8 cellular contexts compared by ENCODE assay signal in genomic region chr3:66501483-66502266, GRCh38. TPM values are rescaled to one million over a fixed set of nuclear protein-coding genes. Genes with fewer than 3 reads are reported as not detected.
DNase-seq lines count a peak whose midpoint lies in the region; ATAC-seq and TF ChIP-seq lines count a peak whose summit lies in the region.

No MANE protein-coding gene starts in this region.

- peak overlapping the region; percentile 26 to 89 (median 82) for H3K27ac Mint-ChIP-seq in CD4-positive, alpha-beta memory T cell
- H3K27ac Mint-ChIP-seq in endothelial cell (ENCODE audit: unreplicated experiment), result peak overlapping the region; percentile 70

- TF ChIP-seq CTCF in OCI-LY1 (IDR thresholded peaks at IDR 0.05; ENCODE audit: low read length), result no peak
- TF ChIP-seq CTCF in endothelial cell (IDR thresholded peaks at IDR 0.05; ENCODE audit: unreplicated experiment), result no peak

- DNase-seq in CD4-positive, alpha-beta memory T cell, result no peak
- DNase-seq in endothelial cell (ENCODE audit: low spot score), result no peak
- DNase-seq in neuronal stem cell (ENCODE audit: low spot score), result no peak
- DNase-seq in ACHN, result no peak
- DNase-seq in globus pallidus (ENCODE audit: low spot score), result no peak
- no peak for DNase-seq in anterior cingulate cortex (lab: John Stamatoyannopoulos, UW)

- H3K36me3 ChIP-seq in CD4-positive, alpha-beta memory T cell (ENCODE audit: insufficient read depth, low read length), result no peaks in the 10 kb centered on the region
- H3K36me3 ChIP-seq in OCI-LY1 (ENCODE audit: insufficient read depth, low read length), result no peaks in the 10 kb centered on the region
- no peaks in the 10 kb centered on the region for H3K36me3 ChIP-seq in neuronal stem cell (replicated peaks in 1 of 2; ENCODE audit: control insufficient read depth in 2 of 2, insufficient read depth in 2 of 2, low read length in 2 of 2)

- no peak overlapping the region for H3K14ac ChIP-seq in neuronal stem cell (ENCODE audit: low read length)

- peak overlapping the region in 1 of 2 donors; percentile 72 for H3K4me3 ChIP-seq in CD4-positive, alpha-beta memory T cell (ENCODE audit: low read length in 2 of 2)
- H3K4me3 ChIP-seq in OCI-LY1 (ENCODE audit: low read depth, low read length, poor library complexity, severe bottlenecking), result peak overlapping the region; percentile 62
- peak overlapping the region; percentile 7 to 98 for H3K4me3 ChIP-seq in neuronal stem cell (ENCODE audit: low read length in 2 of 2)

- peaks cover 44 to 65% (median 52%) of the 10 kb centered on the region in 4 donors for H3K4me1 Mint-ChIP-seq in CD4-positive, alpha-beta memory T cell
- peaks cover 18% of the 10 kb centered on the region for H3K4me1 Mint-ChIP-seq in endothelial cell (ENCODE audit: unreplicated experiment)

- H2AK5ac ChIP-seq in neuronal stem cell (ENCODE audit: low read depth, low read length), result peak overlapping the region; percentile 79

- POLR2A ChIA-PET in CD4-positive, alpha-beta memory T cell (lab: Charles Lee; ENCODE audit: partially characterized antibody), result interaction anchor here (0.6 to 6.3 kb wide), 5 partner anchors 9 to 81 kb away, joined by 4 to 61 read pairs (median 5); no protein-coding TSS in a partner anchor

- H3K27me3 ChIP-seq in CD4-positive, alpha-beta memory T cell (ENCODE audit: insufficient read depth, low read length), result no peaks in the 10 kb centered on the region
- H3K27me3 ChIP-seq in OCI-LY1 (ENCODE audit: insufficient read depth, low read length), result 0 out of 2 replicates have a peak, but pooled peaks cover 3% of the 10 kb centered on the region
- no peaks in the 10 kb centered on the region for H3K27me3 ChIP-seq in neuronal stem cell (ENCODE audit: control insufficient read depth in 3 of 3, insufficient read depth in 3 of 3, low read depth in 1 of 3, low read length in 3 of 3)

- H2BK120ac ChIP-seq in neuronal stem cell (ENCODE audit: low read depth, low read length), result no peak overlapping the region

- H3K79me2 ChIP-seq in OCI-LY1 (ENCODE audit: insufficient read depth, low read length), result no peaks in the 10 kb centered on the region

- H3K4me3 Mint-ChIP-seq in CD4-positive, alpha-beta memory T cell, result peak overlapping the region; percentile 87 to 93 (median 88)
- H3K4me3 Mint-ChIP-seq in endothelial cell (ENCODE audit: unreplicated experiment), result peak overlapping the region; percentile 91

- intact Hi-C loops in CD4-positive, alpha-beta memory T cell (cut with micrococcal nuclease), result loop anchor here (1.0 to 10.0 kb wide), 9 partner anchors 29 to 1153 kb away; partner anchors contain the start of genes KBTBD8 and SUCLG2

- H3K23ac ChIP-seq in neuronal stem cell (ENCODE audit: low read depth, low read length, poor library complexity), result no peak overlapping the region

- no peak for ATAC-seq in HG02759 (IDR thresholded peaks at IDR 0.05; ENCODE audit: unreplicated experiment)

- H2BK12ac ChIP-seq in neuronal stem cell (ENCODE audit: low read length), result no peak overlapping the region

- in situ Hi-C loops in ACHN (cut with HindIII; ENCODE audit: low pct_ligation_motif_present, low pct_unique_long_range_greater_than_20kb, low sequenced_read_pairs), result no loop called here

- no peaks in the 10 kb centered on the region for H4K20me1 ChIP-seq in OCI-LY1 (ENCODE audit: insufficient read depth, low read length)

- no peak overlapping the region for H4K8ac ChIP-seq in neuronal stem cell (ENCODE audit: low read depth, low read length)

- H3K9ac ChIP-seq in OCI-LY1 (ENCODE audit: low read length), result no peak overlapping the region
- H3K9ac ChIP-seq in neuronal stem cell (ENCODE audit: low read depth, low read length, poor library complexity), result peak overlapping the region; percentile 75

- H3K9me2 ChIP-seq in OCI-LY1 (ENCODE audit: low read depth, low read length), result no peaks in the 10 kb centered on the region

- peak overlapping the region; percentile 23 for H2BK15ac ChIP-seq in neuronal stem cell (ENCODE audit: low read length)

- no CpG with 5 or more reads among the region's 20 CpGs for WGBS in neuronal stem cell (ENCODE audit: extremely low coverage in 2 of 2, insufficient read length in 2 of 2, insufficient replicate concordance in 1 of 2), 2 donors

- H3K79me1 ChIP-seq in neuronal stem cell (ENCODE audit: low read depth, low read length), result no peaks in the 10 kb centered on the region

- CTCF ChIA-PET in CD4-positive, alpha-beta memory T cell (lab: Charles Lee; ENCODE audit: partially characterized antibody), result interaction anchor here (0.7 to 1.4 kb wide), 5 partner anchors 10 to 230 kb away, joined by 3 to 8 read pairs (median 3); no protein-coding TSS in a partner anchor

- H2BK5ac ChIP-seq in neuronal stem cell (ENCODE audit: low read length), result no peak overlapping the region

- H2AFZ ChIP-seq in OCI-LY1 (ENCODE audit: low read length) (no peak overlapping the region), neuronal stem cell (ENCODE audit: low read length) (peak overlapping the region; percentile 97)

- no peak overlapping the region for H3K4ac ChIP-seq in neuronal stem cell (ENCODE audit: low read length)

- no peak overlapping the region for H4K91ac ChIP-seq in neuronal stem cell (ENCODE audit: low read depth, low read length, poor library complexity)

- H3K4me2 ChIP-seq in OCI-LY1 (ENCODE audit: low read length), result peak overlapping the region; percentile 77
- H3K4me2 ChIP-seq in neuronal stem cell (ENCODE audit: insufficient read depth, low read length, poor library complexity, severe bottlenecking), result peak overlapping the region; percentile 71

- H3K27me3 Mint-ChIP-seq in CD4-positive, alpha-beta memory T cell, result no peaks in the 10 kb centered on the region
- H3K27me3 Mint-ChIP-seq in endothelial cell (ENCODE audit: unreplicated experiment), result peaks cover 6% of the 10 kb centered on the region

- 0 out of 2 replicates have a peak, but pooled peaks cover 4% of the 10 kb centered on the region for H3F3A ChIP-seq in OCI-LY1 (ENCODE audit: insufficient read depth, low read length)

- H3K18ac ChIP-seq in neuronal stem cell (ENCODE audit: low read length), result peak overlapping the region; percentile 38

- H3K36me3 Mint-ChIP-seq in CD4-positive, alpha-beta memory T cell, result peaks cover 0 to 15% of the 10 kb centered on the region in 2 donors
- H3K36me3 Mint-ChIP-seq in endothelial cell (ENCODE audit: low read depth, unreplicated experiment), result peaks cover 4% of the 10 kb centered on the region

- H3K9me3 Mint-ChIP-seq in CD4-positive, alpha-beta memory T cell, result no peaks in the 10 kb centered on the region
- H3K9me3 Mint-ChIP-seq in endothelial cell (ENCODE audit: unreplicated experiment), result no peaks in the 10 kb centered on the region

- peaks cover 53% of the 10 kb centered on the region for H3K4me1 ChIP-seq in CD4-positive, alpha-beta memory T cell (ENCODE audit: insufficient read depth, low read length)
- peaks cover 9% of the 10 kb centered on the region for H3K4me1 ChIP-seq in OCI-LY1 (ENCODE audit: insufficient read depth, low read length, severe bottlenecking)
- peaks cover 8 to 20% of the 10 kb centered on the region in 2 donors for H3K4me1 ChIP-seq in neuronal stem cell (ENCODE audit: control insufficient read depth in 2 of 2, insufficient read depth in 1 of 2, low read depth in 1 of 2, low read length in 2 of 2)

- H3K27ac ChIP-seq in CD4-positive, alpha-beta memory T cell (ENCODE audit: low read depth, low read length), result no peak overlapping the region
- H3K27ac ChIP-seq in OCI-LY1 (ENCODE audit: low read depth, low read length, poor library complexity, severe bottlenecking), result no peak overlapping the region
- H3K27ac ChIP-seq in neuronal stem cell (replicated peaks; ENCODE audit: low read length), result no peak overlapping the region

- no peaks in the 10 kb centered on the region for H3K9me3 ChIP-seq in CD4-positive, alpha-beta memory T cell (ENCODE audit: control insufficient read depth in 1 of 2, low read length in 2 of 2)
- no peaks in the 10 kb centered on the region for H3K9me3 ChIP-seq in OCI-LY1 (ENCODE audit: low read length)
- H3K9me3 ChIP-seq in neuronal stem cell (replicated peaks in 1 of 2; ENCODE audit: control insufficient read depth in 2 of 2, insufficient read depth in 1 of 2, low read depth in 1 of 2, low read length in 2 of 2), result no peaks in the 10 kb centered on the region

RNA-seq across cellular contexts. Expression of gene LRIG1, which starts 0.9 kb away (rescaled TPM):
- 10 to 100 TPM; 66.3 to 71.7 TPM for total RNA-seq in CD4-positive, alpha-beta memory T cell
- polyA plus RNA-seq in CD4-positive, alpha-beta memory T cell, result 10 to 100 TPM; 28.6 to 58.5 TPM
- 25.1 TPM for total RNA-seq in endothelial cell (ENCODE audit: unreplicated experiment)
- polyA plus RNA-seq in neuronal stem cell (2013, experiment 1 of 2), result 183 TPM
- polyA plus RNA-seq in neuronal stem cell (2013, experiment 2 of 2), result 174 TPM
